16 cellular contexts compared by ENCODE assay signal in the genomic region with DNA sequence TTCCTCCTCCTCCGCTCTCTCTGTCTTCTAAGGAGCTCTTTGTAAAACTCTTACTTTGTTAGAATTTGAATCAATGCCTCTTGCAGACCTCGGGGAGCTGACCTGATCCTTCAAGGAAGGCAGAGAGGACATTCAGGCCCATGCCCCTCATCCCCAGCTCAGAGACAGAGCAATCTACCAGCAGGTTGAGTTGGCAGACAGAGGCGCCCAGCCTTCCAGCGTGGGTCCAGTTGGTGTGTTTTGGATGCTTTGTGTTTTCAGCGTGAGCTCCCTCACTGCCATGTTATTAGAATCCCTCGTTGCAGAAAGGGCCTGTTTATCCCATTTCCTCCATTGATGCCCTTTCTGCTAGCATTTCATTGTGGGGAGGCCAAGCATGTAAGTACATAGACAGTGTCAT.
DNase-seq lines count a peak whose midpoint lies in the region; ATAC-seq, FAIRE-seq and TF ChIP-seq lines count a peak whose summit lies in the region.
"Had no signal": no experiment of that assay in that cellular context is flagged by ENCODE, and none has a peak within 500 bp of the region (broad histone marks: within the 10 kb centered on the region; RNA-seq: fewer than 3 reads in every experiment).

No MANE protein-coding gene starts in this region.

- TF ChIP-seq POLR2A in A549 (IDR thresholded peaks at IDR 0.05; ENCODE audit: low read length) (no peak), endothelial cell of umbilical vein (IDR thresholded peaks at IDR 0.05; ENCODE audit: low read depth, low read length) (no peak), gastrocnemius medialis (IDR thresholded peaks at IDR 0.05) (no peak), tibial nerve (IDR thresholded peaks at IDR 0.05) (no peak)

- H3K23me2 ChIP-seq in H9 (ENCODE audit: insufficient read length, low read depth, low read length, poor library complexity, severe bottlenecking), result no peaks in the 10 kb centered on the region

- H4K20me1 ChIP-seq in H9 (ENCODE audit: control insufficient read depth, insufficient read depth, insufficient read length) (no peaks in the 10 kb centered on the region), endothelial cell of umbilical vein (replicated peaks; ENCODE audit: control insufficient read depth, extremely low read depth, insufficient read depth, low read length) (no peaks in the 10 kb centered on the region)

- FAIRE-seq in A549 (lab: Jason Lieb, UNC) (no peak), endothelial cell of umbilical vein (lab: Jason Lieb, UNC) (no peak)

- TF ChIP-seq CTCF in A549 (IDR thresholded peaks at IDR 0.05) (no peak), H9 (conservative IDR thresholded peaks at IDR 0.05) (no peak), endothelial cell of umbilical vein (IDR thresholded peaks at IDR 0.05; ENCODE audit: extremely low read depth in 1 of 2, insufficient read depth in 1 of 2, low read depth in 1 of 2, low read length in 2 of 2) (no peak), gastrocnemius medialis (IDR thresholded peaks at IDR 0.05 in 4 of 5, conservative IDR thresholded peaks at IDR 0.05 in 1 of 5) (no peak), GM20000 (IDR thresholded peaks at IDR 0.05; ENCODE audit: extremely low read depth, missing control alignments) (no peak), tibial nerve (IDR thresholded peaks at IDR 0.05) (no peak)

- H2BK5ac ChIP-seq in H9 (ENCODE audit: insufficient read length, low read length), result no peak overlapping the region

- WGBS in A549 (ENCODE audit: missing lambda C conversion rate), result 88% methylated on average over 6 of the region's 6 CpGs
- no CpG with 5 or more reads among the region's 6 CpGs for WGBS in H9 (ENCODE audit: extremely low coverage, insufficient read length, low lambda C conversion rate)
- WGBS in tibial nerve, 2 donors, result 65 to 72% methylated on average over 6 of the region's 6 CpGs

- dilution Hi-C loops in endothelial cell of umbilical vein (cut with MboI; ENCODE audit: extremely low pct_ligation_motif_present, low sequenced_read_pairs), result no loop called here

- H2BK120ac ChIP-seq in H9 (ENCODE audit: low read depth, low read length, poor library complexity, severe bottlenecking), result no peak overlapping the region

- H3K27me3 ChIP-seq in H9 (ENCODE audit: insufficient read depth, low read length), result no peaks in the 10 kb centered on the region
- H3K27me3 ChIP-seq in endothelial cell of umbilical vein (ENCODE audit: control insufficient read depth in 2 of 2, insufficient read depth in 2 of 2, low read length in 2 of 2), result no peaks in the 10 kb centered on the region
- no peaks in the 10 kb centered on the region for H3K27me3 ChIP-seq in gastrocnemius medialis
- H3K27me3 ChIP-seq in tibial nerve, result no peaks in the 10 kb centered on the region
- H3K27me3 ChIP-seq: hepatocyte had no signal

- H3K4me3 ChIP-seq in A549 (no peak overlapping the region), endothelial cell of umbilical vein (replicated peaks in 1 of 3; ENCODE audit: insufficient read depth in 1 of 3, low read depth in 1 of 3, low read length in 3 of 3) (no peak overlapping the region), gastrocnemius medialis (no peak overlapping the region), tibial nerve (no peak overlapping the region)
- H3K4me3 ChIP-seq: hepatocyte had no signal

- POLR2A ChIA-PET in A549 (lab: Yijun Ruan, JAX) (no interaction called here), endothelial cell of umbilical vein (lab: Charles Lee) (interaction anchor here (0.8 kb wide), 1 partner anchor 83 kb away, joined by 3 read pairs; no protein-coding TSS in a partner anchor)

- no peak overlapping the region for H2BK20ac ChIP-seq in H9 (ENCODE audit: low read depth, low read length, poor library complexity, severe bottlenecking)

- in situ Hi-C loops in gastrocnemius medialis (cut with MboI; ENCODE audit: low sequenced_read_pairs in 4 of 4), result no loop called here

- no peak overlapping the region for H3K14ac ChIP-seq in H9 (ENCODE audit: insufficient read depth, low read length)

- intact Hi-C loops in endothelial cell of umbilical vein (cut with micrococcal nuclease) (loop anchor here (1.0 to 5.0 kb wide), 4 partner anchors 59 to 165 kb away; no protein-coding TSS in a partner anchor), gastrocnemius medialis (cut with DNase I; ENCODE audit: low total_unique reads) (no loop called here)

- no peaks in the 10 kb centered on the region for H3K9me1 ChIP-seq in endothelial cell of umbilical vein (replicated peaks; ENCODE audit: control insufficient read depth, extremely low read depth, insufficient read depth, low read length)

- no peak overlapping the region for H4K5ac ChIP-seq in H9 (ENCODE audit: insufficient read length, low read depth, low read length)

- peaks cover 0 to 22% (median 21%) of the 10 kb centered on the region in 3 experiments; a peak in 5 of 7 replicates for H3K36me3 Mint-ChIP-seq in H9 (ENCODE audit: insufficient read depth in 1 of 3, low read depth in 3 of 3)

- TF ChIP-seq EP300 in A549 (IDR thresholded peaks at IDR 0.05) (no peak), tibial nerve (IDR thresholded peaks at IDR 0.05) (no peak)

- no peak overlapping the region for H3T11ph ChIP-seq in H9 (ENCODE audit: low read length)

- ATAC-seq in A549 (no peak), gastrocnemius medialis (no peak)
- ATAC-seq: sciatic nerve; stimulated activated naive B cell treated with anti-CD40 and anti-IgM and Interleukin-4, amounts not matched to agents 10 μg/mL and 1 μg/mL and 100 μg/mL, for 72 hours had no signal

- peak overlapping the region; percentile 9 to 56 (median 37); a peak in 6 of 7 replicates for H3K27ac Mint-ChIP-seq in H9
- H3K27ac Mint-ChIP-seq: stimulated activated naive B cell treated with anti-CD40 and anti-IgM and Interleukin-4, amounts not matched to agents 10 μg/mL and 1 μg/mL and 100 μg/mL, for 72 hours had no signal

- no peak overlapping the region for H3K9ac ChIP-seq in H9 (ENCODE audit: extremely low read depth, insufficient read length, low read length)
- H3K9ac ChIP-seq in endothelial cell of umbilical vein (replicated peaks; ENCODE audit: extremely low read depth, insufficient read depth, low read length), result peak overlapping the region; percentile 12
- H3K9ac ChIP-seq: KMS-11 had no signal

- DNase-seq in A549 (ENCODE audit: low read depth in 1 of 2, low spot score in 1 of 2) (no peak), H9 (no peak), endothelial cell of umbilical vein (ENCODE audit: low read depth, low spot score) (no peak), gastrocnemius medialis (no peak), GM20000 (ENCODE audit: low spot score) (no peak), tibial nerve (ENCODE audit: low spot score in 2 of 2) (no peak), OCI-M2 (lab: John Stamatoyannopoulos, UW; ENCODE audit: unreplicated experiment) (no peak), activated gamma-delta T cell treated with Interleukin-2 at 50 U/mL for 16 hours (no peak)
- DNase-seq: AML-193; DMS153; NCI-H146; stimulated activated naive B cell treated with anti-CD40 and anti-IgM and Interleukin-4, amounts not matched to agents 10 μg/mL and 1 μg/mL and 100 μg/mL, for 72 hours had no signal

- CTCF ChIA-PET in A549 (lab: Yijun Ruan, JAX) (interaction anchor here (1.1 to 3.2 kb wide), 3 partner anchors 12 to 17 kb away, joined by 3 to 21 read pairs (median 3); no protein-coding TSS in a partner anchor), endothelial cell of umbilical vein (lab: Charles Lee) (interaction anchor here (1.1 to 1.9 kb wide), 8 partner anchors 9 to 207 kb away, joined by 3 to 7 read pairs (median 4); no protein-coding TSS in a partner anchor)

- H2BK12ac ChIP-seq in H9 (ENCODE audit: insufficient read length, low read depth, low read length), result no peak overlapping the region

- H3K4ac ChIP-seq in H9 (ENCODE audit: low read depth, low read length), result no peak overlapping the region

- TF ChIP-seq RAD21 in A549 (conservative IDR thresholded peaks at IDR 0.05 in 1 of 2, IDR thresholded peaks at IDR 0.05 in 1 of 2), result no peak

- H3K79me2 ChIP-seq in H9 (ENCODE audit: insufficient read depth, low read length), result peaks cover 2% of the 10 kb centered on the region; the same call in 1 of the 2 replicates
- peaks cover 10% of the 10 kb centered on the region for H3K79me2 ChIP-seq in endothelial cell of umbilical vein (ENCODE audit: control insufficient read depth, insufficient read depth, low read length)

- no peaks in the 10 kb centered on the region for H3K27me3 Mint-ChIP-seq in H9 (ENCODE audit: low read depth)
- H3K27me3 Mint-ChIP-seq: stimulated activated naive B cell treated with anti-CD40 and anti-IgM and Interleukin-4, amounts not matched to agents 10 μg/mL and 1 μg/mL and 100 μg/mL, for 72 hours had no signal

- H3K27ac ChIP-seq in A549 (peak overlapping the region; percentile 70 to 74; a peak in 3 of 6 replicates), H9 (ENCODE audit: insufficient read length, low read depth, low read length) (no peak overlapping the region), endothelial cell of umbilical vein (ENCODE audit: insufficient read depth, low read depth, low read length) (peak overlapping the region; percentile 90), gastrocnemius medialis (peak overlapping the region in 3 of 4 donors; percentile 43 to 70 (median 54)), tibial nerve (peak overlapping the region in 1 of 4 donors; percentile 68)
- H3K27ac ChIP-seq: hepatocyte, HL-60, KMS-11 had no signal

- H2AK5ac ChIP-seq in H9 (ENCODE audit: insufficient read length, low read length), result no peak overlapping the region

- no peak overlapping the region for H4K91ac ChIP-seq in H9 (ENCODE audit: insufficient read length, low read depth, low read length)

- H3K23ac ChIP-seq in H9 (ENCODE audit: insufficient read length, low read depth, low read length), result no peak overlapping the region

- no peak overlapping the region for H2BK15ac ChIP-seq in H9 (ENCODE audit: low read depth, low read length)

- H3K4me3 Mint-ChIP-seq in H9, result no peak overlapping the region
- H3K4me3 Mint-ChIP-seq: stimulated activated naive B cell treated with anti-CD40 and anti-IgM and Interleukin-4, amounts not matched to agents 10 μg/mL and 1 μg/mL and 100 μg/mL, for 72 hours had no signal

- H4K8ac ChIP-seq in H9 (replicated peaks; ENCODE audit: insufficient read length, low read depth, low read length), result no peak overlapping the region

- no peak overlapping the region for H3K56ac ChIP-seq in H9 (ENCODE audit: insufficient read length, low read depth, low read length)

- H3K4me2 ChIP-seq in A549 (no peak overlapping the region), H9 (ENCODE audit: insufficient read depth, insufficient read length, low read length) (no peak overlapping the region), endothelial cell of umbilical vein (ENCODE audit: insufficient read depth, low read length) (no peak overlapping the region)
- H3K4me2 ChIP-seq: hepatocyte, KMS-11 had no signal

- no peaks in the 10 kb centered on the region for H3K9me3 ChIP-seq in A549
- H3K9me3 ChIP-seq in H9 (ENCODE audit: control insufficient read depth, low read depth, low read length), result no peaks in the 10 kb centered on the region
- H3K9me3 ChIP-seq in endothelial cell of umbilical vein (replicated peaks; ENCODE audit: control insufficient read depth, insufficient read depth, low read length), result no peaks in the 10 kb centered on the region
- no peaks in the 10 kb centered on the region for H3K9me3 ChIP-seq in gastrocnemius medialis
- no peaks in the 10 kb centered on the region for H3K9me3 ChIP-seq in tibial nerve

- H3K9me3 Mint-ChIP-seq in H9, result no peaks in the 10 kb centered on the region
- H3K9me3 Mint-ChIP-seq: stimulated activated naive B cell treated with anti-CD40 and anti-IgM and Interleukin-4, amounts not matched to agents 10 μg/mL and 1 μg/mL and 100 μg/mL, for 72 hours had no signal

- no peaks in the 10 kb centered on the region for H3K79me1 ChIP-seq in H9 (ENCODE audit: insufficient read depth, low read depth, low read length, poor library complexity, severe bottlenecking)

- BruUV-seq in endothelial cell of umbilical vein (replicated peaks; lab: Mats Ljungman, UMichigan), result no TSS peak

- H3K4me1 ChIP-seq in A549, result peaks cover 39% of the 10 kb centered on the region
- H3K4me1 ChIP-seq in H9 (ENCODE audit: insufficient read depth, low read length), result no peaks in the 10 kb centered on the region; the same call in 1 of the 2 replicates
- peaks cover 49% of the 10 kb centered on the region for H3K4me1 ChIP-seq in endothelial cell of umbilical vein (ENCODE audit: control insufficient read depth, extremely low read depth, insufficient read depth, low read length)
- peaks cover 3 to 19% of the 10 kb centered on the region in 2 donors for H3K4me1 ChIP-seq in gastrocnemius medialis
- H3K4me1 ChIP-seq in tibial nerve, result peaks cover 0 to 64% (median 37%) of the 10 kb centered on the region in 4 donors

- peaks cover 19 to 26% of the 10 kb centered on the region in 2 experiments for H3K4me1 Mint-ChIP-seq in H9

- H2AFZ ChIP-seq in H9 (ENCODE audit: low read length) (no peak overlapping the region), endothelial cell of umbilical vein (ENCODE audit: low read depth, low read length) (no peak overlapping the region)
- H2AFZ ChIP-seq: hepatocyte had no signal

- H3K18ac ChIP-seq in H9 (ENCODE audit: insufficient read length, low read depth, low read length), result no peak overlapping the region

- H3K36me3 ChIP-seq in endothelial cell of umbilical vein (ENCODE audit: control insufficient read depth in 2 of 2, extremely low read depth in 1 of 2, insufficient read depth in 2 of 2, low read length in 2 of 2), result peaks cover 2 to 6% of the 10 kb centered on the region in 2 experiments
- no peaks in the 10 kb centered on the region for H3K36me3 ChIP-seq in gastrocnemius medialis
- peaks cover 0 to 6% (median 0%) of the 10 kb centered on the region in 3 donors for H3K36me3 ChIP-seq in tibial nerve
